1 cellular context compared by ENCODE assay signal in the genomic region with DNA sequence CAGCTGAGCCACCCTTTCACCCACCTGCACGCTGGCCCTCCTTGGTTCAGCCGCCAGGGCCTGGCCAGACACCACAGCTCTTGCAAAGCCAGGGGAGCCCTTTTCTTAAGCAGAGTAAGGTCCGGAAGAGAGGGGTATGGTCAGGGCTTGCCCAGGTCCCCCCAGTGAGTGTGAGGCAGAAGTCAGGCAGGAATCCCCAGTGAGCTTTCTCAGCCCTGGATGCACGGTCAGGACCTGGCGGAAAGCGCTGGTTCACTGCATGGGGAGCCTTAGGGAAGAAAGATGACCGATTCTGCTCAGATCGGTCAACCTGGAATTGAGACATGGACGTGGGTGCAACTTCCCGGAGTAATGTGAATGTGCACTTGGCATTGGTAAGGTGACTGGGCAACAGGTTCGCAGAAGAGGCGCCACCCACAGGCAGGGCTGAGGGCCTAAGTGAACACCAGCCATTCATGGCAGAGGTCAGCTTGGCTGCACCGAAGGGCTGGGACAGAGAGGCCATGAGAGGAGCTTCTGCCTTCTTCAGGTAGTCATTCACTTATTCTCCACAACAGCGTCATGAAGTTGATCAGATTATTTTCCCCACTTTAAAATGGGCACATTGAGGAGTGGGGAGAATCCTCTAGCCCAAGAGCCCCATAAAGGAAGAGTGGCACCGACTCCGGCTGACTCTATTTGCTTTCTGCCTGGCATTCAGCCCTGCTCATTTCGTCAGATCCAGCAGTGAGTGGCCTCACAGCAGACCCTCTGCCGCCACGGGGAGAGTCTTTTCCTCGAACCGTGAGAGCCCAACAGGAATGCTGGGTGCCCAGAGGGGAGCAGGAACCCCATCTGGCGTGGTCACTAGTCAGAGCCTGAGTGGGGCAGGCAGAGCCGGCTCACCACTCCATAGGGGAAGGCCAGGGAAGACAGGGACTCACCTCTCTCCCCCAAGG.
TF ChIP-seq lines count a peak whose summit lies in the region.

No MANE protein-coding gene starts in this region.

TF ChIP-seq in HepG2, 621 proteins besides CTCF, POLR2A, EP300 and RAD21 (continued from another document and continues in another):
- TF ChIP-seq ATF2 (CRISPR knock-in tag; IDR thresholded peaks at IDR 0.05) (no peak), TEAD3 (CRISPR knock-in tag; optimal IDR thresholded peaks at IDR 0.05; ENCODE audit: borderline replicate concordance) (no peak), HOXA9 (CRISPR knock-in tag; IDR thresholded peaks at IDR 0.05; ENCODE audit: borderline replicate concordance) (no peak), ZNF224 (CRISPR knock-in tag; IDR thresholded peaks at IDR 0.05) (no peak), FOXC1 (CRISPR knock-in tag; IDR thresholded peaks at IDR 0.05; ENCODE audit: borderline replicate concordance) (peak; percentile 21; the same call in 1 of the 2 replicates), MTF1 (CRISPR knock-in tag; IDR thresholded peaks at IDR 0.05) (no peak), ZNF839 (CRISPR knock-in tag; IDR thresholded peaks at IDR 0.05; ENCODE audit: borderline replicate concordance) (0 out of 2 replicates have a peak, but pooled peaks have one; percentile 43), NPAS2 (CRISPR knock-in tag; IDR thresholded peaks at IDR 0.05; ENCODE audit: borderline replicate concordance) (no peak), XBP1 (CRISPR knock-in tag; IDR thresholded peaks at IDR 0.05) (no peak), TMF1 (CRISPR knock-in tag; IDR thresholded peaks at IDR 0.05; ENCODE audit: low read depth) (no peak), U2AF1 (optimal IDR thresholded peaks at IDR 0.05; ENCODE audit: low read depth, low read length) (peak; percentile 34), ZNF883 (CRISPR knock-in tag; IDR thresholded peaks at IDR 0.05; ENCODE audit: not compliant biosample characterization) (no peak), HNRNPH1 (optimal IDR thresholded peaks at IDR 0.05; ENCODE audit: low read depth, low read length) (no peak), KAT8 (CRISPR knock-in tag; IDR thresholded peaks at IDR 0.05) (peak; percentile 5; the same call in 1 of the 2 replicates), TP53 (CRISPR knock-in tag; conservative IDR thresholded peaks at IDR 0.05) (0 out of 2 replicates have a peak, but pooled peaks have one; percentile 5), RBM22 (optimal IDR thresholded peaks at IDR 0.05; ENCODE audit: low read length) (no peak), SMAD1 (CRISPR knock-in tag; IDR thresholded peaks at IDR 0.05; ENCODE audit: borderline replicate concordance, low read depth) (no peak; the same call in 1 of the 2 replicates), HOXA5 (CRISPR knock-in tag; IDR thresholded peaks at IDR 0.05) (no peak), ETV6 (CRISPR knock-in tag; conservative IDR thresholded peaks at IDR 0.05) (no peak), ISL2 (CRISPR knock-in tag; IDR thresholded peaks at IDR 0.05) (no peak), ZNF17 (CRISPR knock-in tag; IDR thresholded peaks at IDR 0.05) (no peak), IRX3 (CRISPR knock-in tag; IDR thresholded peaks at IDR 0.05; ENCODE audit: borderline replicate concordance, low read depth) (no peak), JUND (CRISPR knock-in tag; IDR thresholded peaks at IDR 0.05) (0 out of 2 replicates have a peak, but pooled peaks have one; percentile 25), ZNF205 (CRISPR knock-in tag; IDR thresholded peaks at IDR 0.05) (no peak), KDM4B (CRISPR knock-in tag; IDR thresholded peaks at IDR 0.05) (no peak), PHB2 (IDR thresholded peaks at IDR 0.05; ENCODE audit: partially characterized antibody) (no peak), THYN1 (CRISPR knock-in tag; IDR thresholded peaks at IDR 0.05; ENCODE audit: borderline replicate concordance, low read depth) (no peak), ZNF503 (CRISPR knock-in tag; IDR thresholded peaks at IDR 0.05) (no peak), ZMYM2 (CRISPR knock-in tag; IDR thresholded peaks at IDR 0.05) (0 out of 2 replicates have a peak, but pooled peaks have one; percentile 30), ZNF790 (CRISPR knock-in tag; IDR thresholded peaks at IDR 0.05; ENCODE audit: borderline replicate concordance) (no peak), ZBTB34 (CRISPR knock-in tag; IDR thresholded peaks at IDR 0.05) (0 out of 2 replicates have a peak, but pooled peaks have one; percentile 15), BCL6 (CRISPR knock-in tag; IDR thresholded peaks at IDR 0.05) (no peak; the same call in 1 of the 2 replicates), ZNF460 (CRISPR knock-in tag; IDR thresholded peaks at IDR 0.05; ENCODE audit: borderline replicate concordance) (no peak), ZNF788 (CRISPR knock-in tag; IDR thresholded peaks at IDR 0.05; ENCODE audit: borderline replicate concordance) (0 out of 2 replicates have a peak, but pooled peaks have one; percentile 12), ZSCAN20 (CRISPR knock-in tag; IDR thresholded peaks at IDR 0.05; ENCODE audit: borderline replicate concordance) (no peak), ZNF558 (CRISPR knock-in tag; IDR thresholded peaks at IDR 0.05; ENCODE audit: borderline replicate concordance) (no peak), TBX2 (CRISPR knock-in tag; IDR thresholded peaks at IDR 0.05; ENCODE audit: borderline replicate concordance) (no peak), TCF7 (IDR thresholded peaks at IDR 0.05; ENCODE audit: low read depth) (no peak), BORCS8-MEF2B (CRISPR knock-in tag; IDR thresholded peaks at IDR 0.05) (no peak), SMAD9 (CRISPR knock-in tag; IDR thresholded peaks at IDR 0.05) (0 out of 2 replicates have a peak, but pooled peaks have one; percentile 23), PLRG1 (conservative IDR thresholded peaks at IDR 0.05) (no peak), ZMYM3 (CRISPR knock-in tag; IDR thresholded peaks at IDR 0.05) (no peak)
- TF ChIP-seq, protein P1, sequence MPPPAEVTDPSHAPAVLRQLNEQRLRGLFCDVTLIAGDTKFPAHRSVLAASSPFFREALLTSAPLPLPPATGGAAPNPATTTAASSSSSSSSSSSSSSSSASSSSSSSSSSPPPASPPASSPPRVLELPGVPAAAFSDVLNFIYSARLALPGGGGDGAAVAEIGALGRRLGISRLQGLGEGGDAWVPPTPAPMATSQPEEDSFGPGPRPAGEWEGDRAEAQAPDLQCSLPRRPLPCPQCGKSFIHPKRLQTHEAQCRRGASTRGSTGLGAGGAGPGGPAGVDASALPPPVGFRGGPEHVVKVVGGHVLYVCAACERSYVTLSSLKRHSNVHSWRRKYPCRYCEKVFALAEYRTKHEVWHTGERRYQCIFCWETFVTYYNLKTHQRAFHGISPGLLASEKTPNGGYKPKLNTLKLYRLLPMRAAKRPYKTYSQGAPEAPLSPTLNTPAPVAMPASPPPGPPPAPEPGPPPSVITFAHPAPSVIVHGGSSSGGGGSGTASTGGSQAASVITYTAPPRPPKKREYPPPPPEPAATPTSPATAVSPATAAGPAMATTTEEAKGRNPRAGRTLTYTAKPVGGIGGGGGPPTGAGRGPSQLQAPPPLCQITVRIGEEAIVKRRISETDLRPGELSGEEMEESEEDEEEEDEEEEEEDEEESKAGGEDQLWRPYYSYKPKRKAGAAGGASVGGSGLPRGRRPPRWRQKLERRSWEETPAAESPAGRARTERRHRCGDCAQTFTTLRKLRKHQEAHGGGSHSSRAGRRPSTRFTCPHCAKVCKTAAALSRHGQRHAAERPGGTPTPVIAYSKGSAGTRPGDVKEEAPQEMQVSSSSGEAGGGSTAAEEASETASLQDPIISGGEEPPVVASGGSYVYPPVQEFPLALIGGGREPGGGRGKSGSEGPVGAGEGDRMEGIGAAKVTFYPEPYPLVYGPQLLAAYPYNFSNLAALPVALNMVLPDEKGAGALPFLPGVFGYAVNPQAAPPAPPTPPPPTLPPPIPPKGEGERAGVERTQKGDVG (CRISPR knock-in tag; IDR thresholded peaks at IDR 0.05; ENCODE audit: borderline replicate concordance), result peak; percentile 36; the same call in 1 of the 2 replicates
- TF ChIP-seq, protein P2, sequence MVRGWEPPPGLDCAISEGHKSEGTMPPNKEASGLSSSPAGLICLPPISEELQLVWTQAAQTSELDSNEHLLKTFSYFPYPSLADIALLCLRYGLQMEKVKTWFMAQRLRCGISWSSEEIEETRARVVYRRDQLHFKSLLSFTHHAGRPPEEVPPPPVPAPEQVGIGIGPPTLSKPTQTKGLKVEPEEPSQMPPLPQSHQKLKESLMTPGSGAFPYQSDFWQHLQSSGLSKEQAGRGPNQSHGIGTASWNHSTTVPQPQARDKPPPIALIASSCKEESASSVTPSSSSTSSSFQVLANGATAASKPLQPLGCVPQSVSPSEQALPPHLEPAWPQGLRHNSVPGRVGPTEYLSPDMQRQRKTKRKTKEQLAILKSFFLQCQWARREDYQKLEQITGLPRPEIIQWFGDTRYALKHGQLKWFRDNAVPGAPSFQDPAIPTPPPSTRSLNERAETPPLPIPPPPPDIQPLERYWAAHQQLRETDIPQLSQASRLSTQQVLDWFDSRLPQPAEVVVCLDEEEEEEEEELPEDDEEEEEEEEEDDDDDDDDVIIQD (CRISPR knock-in tag; IDR thresholded peaks at IDR 0.05; ENCODE audit: low read depth), result no peak
- TF ChIP-seq, protein P3, sequence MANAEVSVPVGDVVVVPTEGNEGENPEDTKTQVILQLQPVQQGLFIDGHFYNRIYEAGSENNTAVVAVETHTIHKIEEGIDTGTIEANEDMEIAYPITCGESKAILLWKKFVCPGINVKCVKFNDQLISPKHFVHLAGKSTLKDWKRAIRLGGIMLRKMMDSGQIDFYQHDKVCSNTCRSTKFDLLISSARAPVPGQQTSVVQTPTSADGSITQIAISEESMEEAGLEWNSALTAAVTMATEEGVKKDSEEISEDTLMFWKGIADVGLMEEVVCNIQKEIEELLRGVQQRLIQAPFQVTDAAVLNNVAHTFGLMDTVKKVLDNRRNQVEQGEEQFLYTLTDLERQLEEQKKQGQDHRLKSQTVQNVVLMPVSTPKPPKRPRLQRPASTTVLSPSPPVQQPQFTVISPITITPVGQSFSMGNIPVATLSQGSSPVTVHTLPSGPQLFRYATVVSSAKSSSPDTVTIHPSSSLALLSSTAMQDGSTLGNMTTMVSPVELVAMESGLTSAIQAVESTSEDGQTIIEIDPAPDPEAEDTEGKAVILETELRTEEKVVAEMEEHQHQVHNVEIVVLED (CRISPR knock-in tag; IDR thresholded peaks at IDR 0.05; ENCODE audit: borderline replicate concordance), result no peak
- TF ChIP-seq, protein P4, sequence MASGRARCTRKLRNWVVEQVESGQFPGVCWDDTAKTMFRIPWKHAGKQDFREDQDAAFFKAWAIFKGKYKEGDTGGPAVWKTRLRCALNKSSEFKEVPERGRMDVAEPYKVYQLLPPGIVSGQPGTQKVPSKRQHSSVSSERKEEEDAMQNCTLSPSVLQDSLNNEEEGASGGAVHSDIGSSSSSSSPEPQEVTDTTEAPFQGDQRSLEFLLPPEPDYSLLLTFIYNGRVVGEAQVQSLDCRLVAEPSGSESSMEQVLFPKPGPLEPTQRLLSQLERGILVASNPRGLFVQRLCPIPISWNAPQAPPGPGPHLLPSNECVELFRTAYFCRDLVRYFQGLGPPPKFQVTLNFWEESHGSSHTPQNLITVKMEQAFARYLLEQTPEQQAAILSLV (CRISPR knock-in tag; IDR thresholded peaks at IDR 0.05; ENCODE audit: borderline replicate concordance), result no peak
